ENCODE assay signal across 13 cellular contexts in genomic region chr22:42632096-42632495, GRCh38. TPM values are rescaled to one million over a fixed set of nuclear protein-coding genes. Genes with fewer than 3 reads are reported as not detected.
DNase-seq lines count a peak whose midpoint lies in the region; ATAC-seq and TF ChIP-seq lines count a peak whose summit lies in the region.
"Had no signal": no experiment of that assay in that cellular context is flagged by ENCODE, and none has a peak within 500 bp of the region (broad histone marks: within the 10 kb centered on the region; RNA-seq: fewer than 3 reads in every experiment).

No MANE protein-coding gene starts in this region.

- no peak for TF ChIP-seq RAD21 in SK-N-SH (IDR thresholded peaks at IDR 0.05; ENCODE audit: low read length)

- TF ChIP-seq EP300 in SK-N-SH (IDR thresholded peaks at IDR 0.05; ENCODE audit: borderline replicate concordance in 1 of 2, low read depth in 1 of 2, low read length in 1 of 2), result no peak

- no peak overlapping the region for H3K4me2 ChIP-seq in SK-N-SH
- H3K4me2 ChIP-seq in PC-9, result no peak overlapping the region

- no TSS peak for BruUV-seq in PC-9 (replicated peaks; lab: Mats Ljungman, UMichigan)

- 80% methylated on average over 7 of the region's 13 CpGs for WGBS in SK-N-SH (ENCODE audit: low lambda C conversion rate)
- WGBS in testis, 2 donors, result 77 to 81% methylated on average over 6 to 13 of the region's 13 CpGs
- 85 to 87% methylated on average over 10 to 11 of the region's 13 CpGs for WGBS in thyroid gland, 2 donors

- peaks cover 61% of the 10 kb centered on the region for H3K36me3 Mint-ChIP-seq in activated T-helper 17 cell treated with anti-CD3 and anti-CD28 coated beads, Interleukin-2, amount 50 U/mL, for 72 hours (ENCODE audit: low read depth)

- H3K27me3 Mint-ChIP-seq in activated T-helper 17 cell treated with anti-CD3 and anti-CD28 coated beads, Interleukin-2, amount 50 U/mL, for 72 hours, result no peaks in the 10 kb centered on the region
- H3K27me3 Mint-ChIP-seq: activated CD4-positive, alpha-beta T cell treated with anti-CD3 and anti-CD28 coated beads, Interleukin-2, amount 10 ng/mL, durations not matched to agents 7 days and 5 days; activated naive CD8-positive, alpha-beta T cell treated with anti-CD3 and anti-CD28 coated beads, Interleukin-2, amount 10 ng/mL, durations not matched to agents 7 days and 5 days had no signal

- H2AFZ ChIP-seq in SK-N-SH (ENCODE audit: low read depth) (no peak overlapping the region), PC-9 (no peak overlapping the region)

- H4K20me1 ChIP-seq in SK-N-SH (ENCODE audit: insufficient read depth) (no peaks in the 10 kb centered on the region), PC-9 (ENCODE audit: insufficient read depth) (peaks cover 16% of the 10 kb centered on the region; the same call in 1 of the 2 replicates)

- TF ChIP-seq CTCF in SK-N-SH (IDR thresholded peaks at IDR 0.05) (peak; percentile 37), PC-9 (conservative IDR thresholded peaks at IDR 0.05) (peak; percentile 33; the same call in 1 of the 2 replicates), fibroblast of mammary gland (conservative IDR thresholded peaks at IDR 0.05; ENCODE audit: control insufficient read depth, insufficient read depth, low read depth, low read length) (peak; percentile 42), testis (IDR thresholded peaks at IDR 0.05) (peak; percentile 11 to 40 (median 31)), thyroid gland (IDR thresholded peaks at IDR 0.05) (no peak)

- H3K27ac Mint-ChIP-seq in activated T-helper 17 cell treated with anti-CD3 and anti-CD28 coated beads, Interleukin-2, amount 50 U/mL, for 72 hours, result no peak overlapping the region
- H3K27ac Mint-ChIP-seq: activated CD4-positive, alpha-beta T cell treated with anti-CD3 and anti-CD28 coated beads, Interleukin-2, amount 10 ng/mL, durations not matched to agents 7 days and 5 days; activated naive CD8-positive, alpha-beta T cell treated with anti-CD3 and anti-CD28 coated beads, Interleukin-2, amount 10 ng/mL, durations not matched to agents 7 days and 5 days had no signal

- POLR2A ChIA-PET in SK-N-SH (lab: Yijun Ruan, JAX) (no interaction called here), PC-9 (lab: Charles Lee; ENCODE audit: unreplicated experiment) (no interaction called here)

- H3K4me3 ChIP-seq in SK-N-SH (ENCODE audit: low read depth in 2 of 2, low read length in 1 of 2) (no peak overlapping the region), PC-9 (no peak overlapping the region), fibroblast of mammary gland (ENCODE audit: control insufficient read depth, low read depth, low read length) (no peak overlapping the region), testis (no peak overlapping the region), thyroid gland (replicated peaks in 1 of 3) (no peak overlapping the region)
- H3K4me3 ChIP-seq: gastroesophageal sphincter, sigmoid colon had no signal

- no peaks in the 10 kb centered on the region for H3K4me1 ChIP-seq in SK-N-SH (ENCODE audit: control insufficient read depth in 1 of 2, insufficient read depth in 2 of 2, low read depth in 1 of 2, low read length in 1 of 2)
- peaks cover 19% of the 10 kb centered on the region for H3K4me1 ChIP-seq in PC-9 (replicated peaks; ENCODE audit: insufficient read depth)
- peaks cover 10% of the 10 kb centered on the region for H3K4me1 ChIP-seq in testis
- H3K4me1 ChIP-seq in thyroid gland, result peaks cover 0 to 7% of the 10 kb centered on the region in 2 donors

- ATAC-seq in SK-N-SH treated with all-trans-retinoic acid at 6 μM for 48 hours, result no peak
- no peak for ATAC-seq in activated T-helper 17 cell treated with anti-CD3 and anti-CD28 coated beads, Interleukin-2, amount 50 U/mL, for 72 hours (replicated peaks)
- ATAC-seq: gastroesophageal sphincter had no signal

- intact Hi-C loops in PC-9 (cut with micrococcal nuclease; ENCODE audit: unreplicated experiment), result no loop called here
- intact Hi-C loops in testis (cut with DNase I; ENCODE audit: low total_unique reads), result no loop called here
- intact Hi-C loops in thyroid gland (cut with DNase I), result no loop called here

- no peaks in the 10 kb centered on the region for H3K9me3 Mint-ChIP-seq in activated T-helper 17 cell treated with anti-CD3 and anti-CD28 coated beads, Interleukin-2, amount 50 U/mL, for 72 hours
- H3K9me3 Mint-ChIP-seq: activated CD4-positive, alpha-beta T cell treated with anti-CD3 and anti-CD28 coated beads, Interleukin-2, amount 10 ng/mL, durations not matched to agents 7 days and 5 days; activated naive CD8-positive, alpha-beta T cell treated with anti-CD3 and anti-CD28 coated beads, Interleukin-2, amount 10 ng/mL, durations not matched to agents 7 days and 5 days had no signal

- H3K9me2 ChIP-seq in SK-N-SH (no peaks in the 10 kb centered on the region), PC-9 (ENCODE audit: insufficient read depth) (no peaks in the 10 kb centered on the region)

- H3K4me1 Mint-ChIP-seq in activated T-helper 17 cell treated with anti-CD3 and anti-CD28 coated beads, Interleukin-2, amount 50 U/mL, for 72 hours, result no peaks in the 10 kb centered on the region
- H3K4me1 Mint-ChIP-seq: activated CD4-positive, alpha-beta T cell treated with anti-CD3 and anti-CD28 coated beads, Interleukin-2, amount 10 ng/mL, durations not matched to agents 7 days and 5 days; activated naive CD8-positive, alpha-beta T cell treated with anti-CD3 and anti-CD28 coated beads, Interleukin-2, amount 10 ng/mL, durations not matched to agents 7 days and 5 days had no signal

- H3K79me2 ChIP-seq in SK-N-SH (ENCODE audit: insufficient read depth), result peaks cover 14% of the 10 kb centered on the region; the same call in 1 of the 2 replicates
- no peaks in the 10 kb centered on the region for H3K79me2 ChIP-seq in PC-9 (ENCODE audit: low read depth)

- H3K27ac ChIP-seq in SK-N-SH (ENCODE audit: low read depth in 2 of 2, low read length in 1 of 2) (no peak overlapping the region), PC-9 (no peak overlapping the region), testis (no peak overlapping the region), thyroid gland (no peak overlapping the region)

- CTCF ChIA-PET in SK-N-SH (lab: Yijun Ruan, JAX), result interaction anchor here (1.4 kb wide), 2 partner anchors 11 to 22 kb away, joined by 3 to 4 read pairs; no protein-coding TSS in a partner anchor
- CTCF ChIA-PET in PC-9 (lab: Charles Lee), result no interaction called here

- no peak overlapping the region for H3K9ac ChIP-seq in SK-N-SH

- TF ChIP-seq POLR2A in testis (IDR thresholded peaks at IDR 0.05), result no peak
- no peak for TF ChIP-seq POLR2A in thyroid gland (IDR thresholded peaks at IDR 0.05)

- H3K27me3 ChIP-seq in SK-N-SH (ENCODE audit: insufficient read depth) (no peaks in the 10 kb centered on the region), PC-9 (ENCODE audit: insufficient read depth, low read depth) (no peaks in the 10 kb centered on the region), testis (no peaks in the 10 kb centered on the region), thyroid gland (no peaks in the 10 kb centered on the region)
- H3K27me3 ChIP-seq: gastroesophageal sphincter, sigmoid colon had no signal

- no peak overlapping the region for H3K4me3 Mint-ChIP-seq in activated T-helper 17 cell treated with anti-CD3 and anti-CD28 coated beads, Interleukin-2, amount 50 U/mL, for 72 hours
- H3K4me3 Mint-ChIP-seq: activated CD4-positive, alpha-beta T cell treated with anti-CD3 and anti-CD28 coated beads, Interleukin-2, amount 10 ng/mL, durations not matched to agents 7 days and 5 days; activated naive CD8-positive, alpha-beta T cell treated with anti-CD3 and anti-CD28 coated beads, Interleukin-2, amount 10 ng/mL, durations not matched to agents 7 days and 5 days had no signal

- H3K9me3 ChIP-seq in SK-N-SH, result no peaks in the 10 kb centered on the region
- no peaks in the 10 kb centered on the region for H3K9me3 ChIP-seq in PC-9 (ENCODE audit: insufficient read depth, low read depth)
- no peaks in the 10 kb centered on the region for H3K9me3 ChIP-seq in testis
- no peaks in the 10 kb centered on the region for H3K9me3 ChIP-seq in thyroid gland
- H3K9me3 ChIP-seq: gastroesophageal sphincter, sigmoid colon had no signal

- H3F3A ChIP-seq in SK-N-SH (replicated peaks; ENCODE audit: insufficient read depth) (peaks cover 5% of the 10 kb centered on the region), PC-9 (ENCODE audit: insufficient read depth, low read depth) (peaks cover 25% of the 10 kb centered on the region; the same call in 1 of the 2 replicates)

- peak; percentile 44 for DNase-seq in SK-N-SH
- no peak for DNase-seq in PC-9
- DNase-seq in fibroblast of mammary gland (ENCODE audit: low read depth), result no peak
- no peak for DNase-seq in testis
- no peak for DNase-seq in GM19240 (ENCODE audit: insufficient read length, low spot score)
- DNase-seq in thyroid gland, result no peak
- DNase-seq: activated CD4-positive, alpha-beta T cell treated with anti-CD3 and anti-CD28 coated beads, Interleukin-2, amount 10 ng/mL, durations not matched to agents 7 days and 5 days; activated naive CD8-positive, alpha-beta T cell treated with anti-CD3 and anti-CD28 coated beads, Interleukin-2, amount 10 ng/mL, durations not matched to agents 7 days and 5 days; sigmoid colon had no signal

- H3K36me3 ChIP-seq in SK-N-SH (replicated peaks in 1 of 2; ENCODE audit: control insufficient read depth in 1 of 2, insufficient read depth in 2 of 2, low read length in 1 of 2) (peaks cover 0 to 2% of the 10 kb centered on the region in 2 experiments), PC-9 (ENCODE audit: low read depth) (0 out of 2 replicates have a peak, but pooled peaks cover 4% of the 10 kb centered on the region), testis (ENCODE audit: low read depth, missing control alignments) (no peaks in the 10 kb centered on the region), thyroid gland (peaks cover 53 to 59% of the 10 kb centered on the region in 2 donors)

RNA-seq across cellular contexts. Expression of gene ATP5MGL, which starts 8.3 kb away (rescaled TPM):
- polyA plus RNA-seq in SK-N-SH (2012; rRNA removed) (not detected in 2 replicates), testis (ENCODE audit: insufficient read depth, low read depth, low replicate concordance) (not detected)
- not detected in 2 replicates for polyA plus RNA-seq in SK-N-SH (2012; cell fraction: cytosol; rRNA removed)
- 0.07 TPM in 1 of 2 replicates, not detected in the other for polyA plus RNA-seq in SK-N-SH (2012; cell fraction: nucleus; rRNA removed)
- total RNA-seq in PC-9 (2021) (0.79 and 1.1 TPM in 2 replicates), testis (under 1 TPM in 1 of 2 donors, not detected in 1; 0.55 TPM), thyroid gland (not detected)
- total RNA-seq in activated T-helper 17 cell treated with anti-CD3 and anti-CD28 coated beads, Interleukin-2, amount 50 U/mL, for 72 hours, result 1 to 10 TPM in 1 of 2 donors, under 1 TPM in 1; 0.45 to 1.1 TPM
- total RNA-seq: SK-MEL-5 had no signal

RNA-seq across cellular contexts. Expression of gene CYB5R3, which starts 17.1 kb away (rescaled TPM):
- polyA plus RNA-seq in SK-N-SH (2012; rRNA removed) (86.8 and 106 TPM in 2 replicates), testis (ENCODE audit: insufficient read depth, low read depth, low replicate concordance) (423 TPM)
- polyA plus RNA-seq in SK-N-SH (2012; cell fraction: cytosol; rRNA removed), result 56.6 and 75.2 TPM in 2 replicates
- polyA plus RNA-seq in SK-N-SH (2012; cell fraction: nucleus; rRNA removed), result 58.9 and 65.5 TPM in 2 replicates
- total RNA-seq in PC-9 (2021) (97.6 and 106 TPM in 2 replicates), testis (100 to 1,000 TPM; 330 to 484 TPM), thyroid gland (100 to 1,000 TPM in 1 of 4 donors, 10 to 100 TPM in 3; 52.6 to 120 (median 75.5) TPM)
- total RNA-seq in activated T-helper 17 cell treated with anti-CD3 and anti-CD28 coated beads, Interleukin-2, amount 50 U/mL, for 72 hours, result 10 to 100 TPM; 55.5 to 86.1 TPM

RNA-seq across cellular contexts. Expression of gene POLDIP3, which starts 17.4 kb away (rescaled TPM):
- polyA plus RNA-seq in SK-N-SH (2012; rRNA removed) (18.8 and 21.6 TPM in 2 replicates), testis (ENCODE audit: insufficient read depth, low read depth, low replicate concordance) (76.9 TPM)
- 13.3 and 16.1 TPM in 2 replicates for polyA plus RNA-seq in SK-N-SH (2012; cell fraction: cytosol; rRNA removed)
- polyA plus RNA-seq in SK-N-SH (2012; cell fraction: nucleus; rRNA removed), result 29.7 and 30.3 TPM in 2 replicates
- total RNA-seq in PC-9 (2021) (60.1 and 62.9 TPM in 2 replicates), testis (10 to 100 TPM; 57.5 to 60.5 TPM), thyroid gland (10 to 100 TPM; 46.1 to 55.4 (median 49.8) TPM)
- 10 to 100 TPM; 70.0 to 72.4 TPM for total RNA-seq in activated T-helper 17 cell treated with anti-CD3 and anti-CD28 coated beads, Interleukin-2, amount 50 U/mL, for 72 hours

Comparison
In these comparisons a context has a peak if more than half of its experiments do, and no peak if none do; other contexts are left out.
1. CTCF ChIP-seq: peak in SK-N-SH (single experiment), PC-9 (single experiment), fibroblast of mammary gland (single experiment) and testis (3 of 3); none in thyroid gland (0 of 6).